ENCODE assay signal across 14 cellular contexts in the genomic region with DNA sequence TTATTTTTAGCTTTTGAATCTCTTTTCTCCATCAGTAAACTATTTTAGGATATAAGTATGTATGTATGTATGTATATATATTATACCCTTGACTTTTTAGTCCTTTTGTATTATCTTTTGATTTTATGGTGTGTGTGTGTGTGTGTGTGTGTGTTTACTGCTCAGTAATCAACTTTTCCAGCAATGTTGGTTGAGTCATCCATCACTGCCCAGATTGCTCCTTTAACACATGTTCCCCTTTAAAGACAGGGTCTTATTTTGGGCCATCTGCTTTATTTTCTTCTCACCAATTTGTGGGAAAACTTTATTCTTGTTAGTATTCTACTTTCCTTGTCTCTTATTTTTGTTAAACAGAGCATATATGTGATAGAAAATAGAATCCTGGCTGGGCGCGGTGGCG. TPM values are rescaled to one million over a fixed set of nuclear protein-coding genes. Genes with fewer than 3 reads are reported as not detected.
DNase-seq lines count a peak whose midpoint lies in the region; ATAC-seq and TF ChIP-seq lines count a peak whose summit lies in the region.
"Had no signal": no experiment of that assay in that cellular context is flagged by ENCODE, and none has a peak within 500 bp of the region (broad histone marks: within the 10 kb centered on the region; RNA-seq: fewer than 3 reads in every experiment).

No MANE protein-coding gene starts in this region.

- DNase-seq in DMS 273 treated with DMSO at 0.1 percent for 48 hours (lab: John Stamatoyannopoulos, UW) (peak; percentile 59), NCI-H2171 treated with DMSO at 0.1 percent for 48 hours (lab: John Stamatoyannopoulos, UW) (peak; percentile 19), WERI-Rb-1 (no peak), fibroblast of villous mesenchyme (ENCODE audit: low read depth) (peak; percentile 82), activated gamma-delta T cell treated with Interleukin-2 at 50 U/mL for 16 hours (no peak), NCI-H510A (lab: John Stamatoyannopoulos, UW) (no peak)
- DNase-seq in activated CD4-positive, alpha-beta T cell treated with anti-CD3 and anti-CD28 coated beads for 1 hour: no peak
- DNase-seq: C1 segment of cervical spinal cord, HCEC 1CT, NCI-H146, NCI-H2081, NCI-H2227 treated with DMSO at 0.1 percent for 48 hours, NCI-H526 treated with DMSO at 0.1 percent for 48 hours had no signal

- no peak for TF ChIP-seq CTCF in WERI-Rb-1 (IDR thresholded peaks at IDR 0.05; ENCODE audit: low read depth, low read length)
- TF ChIP-seq CTCF in fibroblast of villous mesenchyme (IDR thresholded peaks at IDR 0.05; ENCODE audit: insufficient read depth, low read depth, low read length): no peak

- no peaks in the 10 kb centered on the region for H3K9me3 ChIP-seq in WERI-Rb-1 (ENCODE audit: severe bottlenecking)

- H3K27ac ChIP-seq in WERI-Rb-1: peak overlapping the region; percentile 43

- no peaks in the 10 kb centered on the region for H3K27me3 ChIP-seq in WERI-Rb-1 (ENCODE audit: insufficient read depth, low read depth, severe bottlenecking)

- ATAC-seq in GM21515 (IDR thresholded peaks at IDR 0.05; ENCODE audit: unreplicated experiment): no peak

- H3K4me3 ChIP-seq in WERI-Rb-1 (ENCODE audit: low read depth, low read length) (no peak overlapping the region), fibroblast of villous mesenchyme (ENCODE audit: low read depth, low read length) (no peak overlapping the region)

- H3K36me3 ChIP-seq in WERI-Rb-1: peaks cover 20% of the 10 kb centered on the region

RNA-seq across cellular contexts. Expression of a gene that starts 28.1 kb away (rescaled TPM):
- total RNA-seq in fibroblast of villous mesenchyme: 1.6 and 2.6 TPM in 2 replicates

Comparison
In these comparisons a context has a peak if more than half of its experiments do, and no peak if none do; other contexts are left out.
1. DNase-seq: peak in DMS 273 treated with DMSO at 0.1 percent for 48 hours (single experiment), NCI-H2171 treated with DMSO at 0.1 percent for 48 hours (single experiment) and fibroblast of villous mesenchyme (single experiment); none in WERI-Rb-1 (single experiment), activated gamma-delta T cell treated with Interleukin-2 at 50 U/mL for 16 hours (single experiment), NCI-H510A (single experiment) and activated CD4-positive, alpha-beta T cell treated with anti-CD3 and anti-CD28 coated beads for 1 hour (single experiment).